In genomic region chr20:49045440-49046086, GRCh38 we compare ENCODE assay signal across 8 cellular contexts. TPM values are rescaled to one million over a fixed set of nuclear protein-coding genes. Genes with fewer than 3 reads are reported as not detected.
DNase-seq lines count a peak whose midpoint lies in the region; ATAC-seq, FAIRE-seq and TF ChIP-seq lines count a peak whose summit lies in the region.

No MANE protein-coding gene starts in this region.

- H3K4me3 ChIP-seq in mammary epithelial cell (replicated peaks in 1 of 3; ENCODE audit: insufficient read depth in 1 of 3, low read depth in 2 of 3, low read length in 3 of 3) (peak overlapping the region; percentile 35 to 100 (median 87)), HepG2 (replicated peaks in 1 of 3; ENCODE audit: insufficient read depth in 1 of 3, low read depth in 2 of 3, low read length in 3 of 3) (peak overlapping the region; percentile 84 to 99 (median 87))

- H3K36me3 ChIP-seq in mammary epithelial cell (ENCODE audit: insufficient read depth, low read length) (peaks cover 3% of the 10 kb centered on the region), HepG2 (replicated peaks in 1 of 2; ENCODE audit: control insufficient read depth in 1 of 2, insufficient read depth in 2 of 2, low read length in 2 of 2) (peaks cover 0 to 9% of the 10 kb centered on the region in 2 experiments; a peak in 2 of 5 replicates)

- WGBS in mammary epithelial cell (ENCODE audit: low coverage, missing lambda C conversion rate), result 15% methylated on average over 12 of the region's 12 CpGs
- 9% methylated on average over 12 of the region's 12 CpGs for WGBS in HepG2 (ENCODE audit: low lambda C conversion rate)

- H3K27me3 ChIP-seq in mammary epithelial cell (ENCODE audit: insufficient read depth, low read length) (no peaks in the 10 kb centered on the region), HepG2 (ENCODE audit: control insufficient read depth in 1 of 2, insufficient read depth in 2 of 2, low read length in 2 of 2) (no peaks in the 10 kb centered on the region; a peak in 2 of 5 replicates)

- H4K20me1 ChIP-seq in mammary epithelial cell (ENCODE audit: insufficient read depth, low read length) (peaks cover 3% of the 10 kb centered on the region), HepG2 (ENCODE audit: insufficient read depth, low read length) (peaks cover 18% of the 10 kb centered on the region; the same call in 1 of the 2 replicates)

- CTCF ChIA-PET in mammary epithelial cell (lab: Charles Lee; ENCODE audit: low non-redundant PET) (no interaction called here), HepG2 (lab: Yijun Ruan, JAX; ENCODE audit: low intra/inter-chr PET ratio, low total read pairs) (no interaction called here)

- BruUV-seq in mammary epithelial cell (replicated peaks; lab: Mats Ljungman, UMichigan), result TSS peak; percentile 53
- TSS peak; percentile 93 for BruUV-seq in HepG2 (replicated peaks; lab: Mats Ljungman, UMichigan)

- peak; percentile 0 for DNase-seq in activated CD8-positive, alpha-beta memory T cell treated with anti-CD3 and anti-CD28 coated beads, Interleukin-2, amount 50 U/mL, for 24 hours (ENCODE audit: extremely low read depth)
- DNase-seq in activated CD8-positive, alpha-beta memory T cell treated with anti-CD3 and anti-CD28 coated beads, Interleukin-2, amount 50 U/mL, for 48 hours, result no peak
- DNase-seq in NOMO-1 (lab: John Stamatoyannopoulos, UW; ENCODE audit: unreplicated experiment in 2 of 2), result peak; percentile 53 to 71
- DNase-seq in mammary epithelial cell, result no peak
- peak; percentile 29 for DNase-seq in HepG2 (ENCODE audit: low spot score)
- DNase-seq in stimulated activated naive CD8-positive, alpha-beta T cell treated with anti-CD3 and anti-CD28 coated beads, Interleukin-15, amount 100 ng/mL, for 72 hours, result no peak
- DNase-seq in NCI-H748 (lab: John Stamatoyannopoulos, UW; ENCODE audit: unreplicated experiment), result no peak
- no peak for DNase-seq in GM12891 (ENCODE audit: insufficient read length, low spot score)

- TF ChIP-seq RAD21 in HepG2 (CRISPR knock-in tag; IDR thresholded peaks at IDR 0.05), result no peak

- peaks cover 43% of the 10 kb centered on the region for H3K79me2 ChIP-seq in mammary epithelial cell (ENCODE audit: insufficient read depth, low read length)
- peaks cover 48% of the 10 kb centered on the region for H3K79me2 ChIP-seq in HepG2 (ENCODE audit: insufficient read depth, low read length)

- intact Hi-C loops in mammary epithelial cell (cut with micrococcal nuclease) (loop anchor here (2.0 to 5.0 kb wide), 2 partner anchors 172 to 231 kb away; partner anchors contain the start of gene DDX27), HepG2 (cut with micrococcal nuclease; ENCODE audit: unreplicated experiment) (loop anchor here (1.0 to 5.0 kb wide), 2 partner anchors 123 to 174 kb away; partner anchors contain the start of genes ARFGEF2 and DDX27)

- in situ Hi-C loops in mammary epithelial cell (cut with MboI; ENCODE audit: low sequenced_read_pairs in 2 of 2) (no loop called here), HepG2 (cut with HindIII; ENCODE audit: extremely low pct_ligation_motif_present, low pct_unique_long_range_greater_than_20kb) (no loop called here)

- H3K4me3 Mint-ChIP-seq in stimulated activated naive CD8-positive, alpha-beta T cell treated with anti-CD3 and anti-CD28 coated beads, Interleukin-15, amount 100 ng/mL, for 72 hours, result peak overlapping the region; percentile 95 to 99

- no peak for TF ChIP-seq CTCF in mammary epithelial cell (conservative IDR thresholded peaks at IDR 0.05 in 1 of 2, IDR thresholded peaks at IDR 0.05 in 1 of 2; ENCODE audit: extremely low read depth in 1 of 2, insufficient read depth in 1 of 2, low read depth in 1 of 2, low read length in 2 of 2)
- no peak for TF ChIP-seq CTCF in HepG2 (CRISPR knock-in tag; IDR thresholded peaks at IDR 0.05)

- no peak for TF ChIP-seq POLR2A in HepG2 (IDR thresholded peaks at IDR 0.05; ENCODE audit: insufficient read depth in 1 of 2, low read depth in 2 of 2, low read length in 2 of 2)
- TF ChIP-seq POLR2A in GM12891 (IDR thresholded peaks at IDR 0.05; ENCODE audit: low read depth, low read length), result no peak

- H3K9me3 Mint-ChIP-seq in stimulated activated naive CD8-positive, alpha-beta T cell treated with anti-CD3 and anti-CD28 coated beads, Interleukin-15, amount 100 ng/mL, for 72 hours, result no peaks in the 10 kb centered on the region

- H3K9ac ChIP-seq in mammary epithelial cell (ENCODE audit: insufficient read depth, low read length), result peak overlapping the region; percentile 96
- peak overlapping the region; percentile 97 for H3K9ac ChIP-seq in HepG2 (ENCODE audit: insufficient read depth, low read depth, low read length)

- TF ChIP-seq EP300 in HepG2 (IDR thresholded peaks at IDR 0.05; ENCODE audit: low read depth in 2 of 2, low read length in 2 of 2), result no peak
- TF ChIP-seq EP300 in HepG2 (CRISPR knock-in tag; IDR thresholded peaks at IDR 0.05; ENCODE audit: borderline replicate concordance), result no peak

- no peaks in the 10 kb centered on the region for H3K27me3 Mint-ChIP-seq in stimulated activated naive CD8-positive, alpha-beta T cell treated with anti-CD3 and anti-CD28 coated beads, Interleukin-15, amount 100 ng/mL, for 72 hours

- H3K27ac ChIP-seq in mammary epithelial cell (ENCODE audit: insufficient read depth, low read depth, low read length), result peak overlapping the region; percentile 88
- H3K27ac ChIP-seq in HepG2 (ENCODE audit: extremely low read length, insufficient read depth, low read length), result peak overlapping the region; percentile 89

- H2AFZ ChIP-seq in mammary epithelial cell (ENCODE audit: low read depth, low read length) (peak overlapping the region; percentile 92), HepG2 (ENCODE audit: low read length) (peak overlapping the region; percentile 56)

- dilution Hi-C loops in mammary epithelial cell (cut with HindIII; ENCODE audit: low sequenced_read_pairs), result no loop called here

- H3K4me1 Mint-ChIP-seq in stimulated activated naive CD8-positive, alpha-beta T cell treated with anti-CD3 and anti-CD28 coated beads, Interleukin-15, amount 100 ng/mL, for 72 hours, result peaks cover 25% of the 10 kb centered on the region

- ATAC-seq in HepG2, result peak; percentile 6
- ATAC-seq in stimulated activated naive CD8-positive, alpha-beta T cell treated with anti-CD3 and anti-CD28 coated beads, Interleukin-15, amount 100 ng/mL, for 72 hours, result no peak

- H3K9me3 ChIP-seq in mammary epithelial cell (replicated peaks; ENCODE audit: insufficient read depth, low read length) (no peaks in the 10 kb centered on the region), HepG2 (ENCODE audit: low read length) (no peaks in the 10 kb centered on the region)

- FAIRE-seq in HepG2 (lab: Jason Lieb, UNC) (no peak), GM12891 (lab: Jason Lieb, UNC) (no peak)

- peak overlapping the region; percentile 76 for H3K4me2 ChIP-seq in mammary epithelial cell (ENCODE audit: insufficient read depth, low read depth, low read length)
- peak overlapping the region; percentile 94 for H3K4me2 ChIP-seq in HepG2 (ENCODE audit: low read depth, low read length)

- H3K4me1 ChIP-seq in mammary epithelial cell (ENCODE audit: insufficient read depth, low read length) (peaks cover 23% of the 10 kb centered on the region), HepG2 (ENCODE audit: insufficient read depth, low read length) (peaks cover 43% of the 10 kb centered on the region)

- POLR2A ChIA-PET in HepG2 (lab: Yijun Ruan, JAX), result interaction anchor here (0.7 to 2.5 kb wide), 16 partner anchors 8 to 173 kb away, joined by 3 to 20 read pairs (median 6); partner anchors contain the start of gene DDX27

- peak overlapping the region; percentile 100 for H3K27ac Mint-ChIP-seq in stimulated activated naive CD8-positive, alpha-beta T cell treated with anti-CD3 and anti-CD28 coated beads, Interleukin-15, amount 100 ng/mL, for 72 hours

TF ChIP-seq in HepG2, 621 proteins besides CTCF, POLR2A, EP300 and RAD21 (continues in another document):
- TF ChIP-seq ZNF674 (CRISPR knock-in tag; IDR thresholded peaks at IDR 0.05; ENCODE audit: low read depth) (no peak), NFRKB (IDR thresholded peaks at IDR 0.05) (no peak)

TF ChIP-seq in GM12891, 5 proteins besides CTCF, POLR2A, EP300 and RAD21:
- TF ChIP-seq TAF1 (IDR thresholded peaks at IDR 0.05; ENCODE audit: low read depth, low read length), result no peak

RNA-seq across cellular contexts. Expression of gene CSE1L, which starts 0.5 kb away (rescaled TPM):
- total RNA-seq in mammary epithelial cell, result 100 to 1,000 TPM in 1 of 2 donors, 10 to 100 TPM in 1; 83.5 to 114 TPM
- 74.0 TPM for polyA plus RNA-seq in mammary epithelial cell
- 78.9 TPM for polyA minus RNA-seq in mammary epithelial cell
- 258 and 449 TPM in 2 replicates for total RNA-seq in HepG2 (2016; rRNA removed; fragmentation: Illumina TruSeq; extraction: Trizol)
- total RNA-seq in HepG2 (2016; cell fraction: cytosol; rRNA removed; fragmentation: Illumina TruSeq; extraction: Trizol; ENCODE audit: low read depth), result 62.9 and 72.5 TPM in 2 replicates
- total RNA-seq in HepG2 (2016; cell fraction: insoluble cytoplasmic fraction; rRNA removed; fragmentation: Illumina TruSeq; extraction: Trizol), result 257 and 452 TPM in 2 replicates
- total RNA-seq in HepG2 (2016; cell fraction: membrane; rRNA removed; fragmentation: Illumina TruSeq; extraction: Trizol), result 96.6 and 104 TPM in 2 replicates
- total RNA-seq in HepG2 (2016; cell fraction: nucleus; rRNA removed; fragmentation: Illumina TruSeq; extraction: Trizol), result 167 and 185 TPM in 2 replicates
- 37.1 and 56.9 TPM in 2 replicates for polyA plus RNA-seq in HepG2 (2011; rRNA removed)
- 22.6 and 30.5 TPM in 2 replicates for polyA plus RNA-seq in HepG2 (2011; cell fraction: cytosol; rRNA removed)
- 24.7 and 24.9 TPM in 2 replicates for polyA plus RNA-seq in HepG2 (2011; cell fraction: nucleus; rRNA removed)
- 53.3 and 83.9 TPM in 2 replicates for polyA plus RNA-seq in HepG2 (2012)
- polyA plus RNA-seq in HepG2 (2016; cell fraction: cytosol; fragmentation: Illumina TruSeq; extraction: Trizol; ENCODE audit: low read depth), result 18.3 and 22.0 TPM in 2 replicates
- polyA plus RNA-seq in HepG2 (2016; cell fraction: insoluble cytoplasmic fraction; fragmentation: Illumina TruSeq; extraction: Trizol; ENCODE audit: low read depth), result 363 and 386 TPM in 2 replicates
- 45.2 and 49.9 TPM in 2 replicates for polyA plus RNA-seq in HepG2 (2016; cell fraction: membrane; fragmentation: Illumina TruSeq; extraction: Trizol; ENCODE audit: low read depth)
- 162 and 172 TPM in 2 replicates for polyA plus RNA-seq in HepG2 (2016; cell fraction: nucleus; fragmentation: Illumina TruSeq; extraction: Trizol; ENCODE audit: insufficient read depth, low read depth)
- polyA minus RNA-seq in HepG2 (2011; rRNA and poly(A)+ RNA removed; ENCODE audit: low replicate concordance), result 33.8 and 112 TPM in 2 replicates
- polyA minus RNA-seq in HepG2 (2011; cell fraction: cytosol; rRNA and poly(A)+ RNA removed), result 46.4 and 54.2 TPM in 2 replicates
- polyA minus RNA-seq in HepG2 (2011; cell fraction: nucleus; rRNA and poly(A)+ RNA removed), result 58.6 and 66.2 TPM in 2 replicates
- polyA plus RNA-seq in GM12891 (2012; ENCODE audit: low read depth, missing spikeins), result 37.0 TPM

Comparison
In these comparisons a context has a peak if more than half of its experiments do, and no peak if none do; other contexts are left out.
1. DNase-seq: peak in activated CD8-positive, alpha-beta memory T cell treated with anti-CD3 and anti-CD28 coated beads, Interleukin-2, amount 50 U/mL, for 24 hours (single experiment), NOMO-1 (2 of 2) and HepG2 (single experiment); none in activated CD8-positive, alpha-beta memory T cell treated with anti-CD3 and anti-CD28 coated beads, Interleukin-2, amount 50 U/mL, for 48 hours (single experiment), mammary epithelial cell (single experiment), stimulated activated naive CD8-positive, alpha-beta T cell treated with anti-CD3 and anti-CD28 coated beads, Interleukin-15, amount 100 ng/mL, for 72 hours (0 of 2), NCI-H748 (single experiment) and GM12891 (single experiment).